Comparison of ENCODE assay signal across 1 cellular context in genomic region chr7:66742298-66742697, GRCh38.
A peak's percentile ranks its signal among the peaks of the same experiment; 100 is the strongest.
TF ChIP-seq lines count a peak whose summit lies in the region.

No MANE protein-coding gene starts in this region.

TF ChIP-seq in IMR-90, 13 proteins besides CTCF, POLR2A, EP300 and RAD21:
- 0 out of 2 replicates have a peak, but pooled peaks have one; percentile 20 for TF ChIP-seq MAZ (IDR thresholded peaks at IDR 0.05; ENCODE audit: borderline replicate concordance, low read depth, low read length)
- 0 out of 2 replicates have a peak, but pooled peaks have one; percentile 51 for TF ChIP-seq MXI1 (IDR thresholded peaks at IDR 0.05; ENCODE audit: borderline replicate concordance, low read depth, low read length)
TF ChIP-seq in IMR-90: peak in this region for 2; not testable (repeated sequence) for 11.
